Comparison of ENCODE assay signal across 10 cellular contexts in the genomic region with DNA sequence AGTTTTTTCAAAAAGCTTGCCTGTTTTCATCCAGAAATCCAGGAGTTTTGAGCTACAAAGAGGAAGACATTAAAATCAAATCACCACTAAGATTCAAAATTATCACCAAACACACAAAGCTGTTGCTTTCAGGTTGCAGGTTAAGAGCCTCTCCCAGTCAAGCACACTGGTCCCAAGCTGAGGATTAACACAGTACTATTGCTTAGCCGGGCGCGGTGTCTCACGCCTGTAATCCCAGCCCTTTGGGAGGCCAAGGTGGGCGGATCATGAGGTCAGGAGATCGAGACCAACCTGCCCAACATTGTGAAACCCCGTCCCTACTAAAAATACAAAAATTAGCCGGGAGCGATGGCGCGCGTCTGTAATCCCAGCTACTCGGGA.
A peak's percentile ranks its signal among the peaks of the same experiment; 100 is the strongest.
DNase-seq lines count a peak whose midpoint lies in the region; ATAC-seq, FAIRE-seq and TF ChIP-seq lines count a peak whose summit lies in the region.
"Had no signal": no experiment of that assay in that cellular context is flagged by ENCODE, and none has a peak within 500 bp of the region (broad histone marks: within the 10 kb centered on the region; RNA-seq: fewer than 3 reads in every experiment).

No MANE protein-coding gene starts in this region.

- peak overlapping the region; percentile 88 for H3K4me3 ChIP-seq in astrocyte (ENCODE audit: insufficient read depth, low read depth, low read length)

- H3K9me3 Mint-ChIP-seq in astrocyte (ENCODE audit: unreplicated experiment): no peaks in the 10 kb centered on the region
- peaks cover 4% of the 10 kb centered on the region for H3K9me3 Mint-ChIP-seq in activated CD4-positive, alpha-beta T cell treated with anti-CD3 and anti-CD28 coated beads, Interleukin-2, amount 10 ng/mL, durations not matched to agents 24 days and 14 days
- H3K9me3 Mint-ChIP-seq: H9 had no signal

- no peak for FAIRE-seq in astrocyte (lab: Jason Lieb, UNC)

- no peak for DNase-seq in astrocyte (ENCODE audit: low read depth)
- DNase-seq in sciatic nerve (ENCODE audit: low spot score): no peak
- DNase-seq in EL: no peak
- DNase-seq in activated CD4-positive, alpha-beta T cell treated with anti-CD3 and anti-CD28 coated beads, Interleukin-2, amount 10 ng/mL, durations not matched to agents 24 days and 14 days: no peak
- no peak for DNase-seq in dedifferentiated amniotic fluid mesenchymal stem cell (ENCODE audit: extremely low spot score)
- DNase-seq in inferior parietal cortex (ENCODE audit: extremely low spot score): no peak
- DNase-seq: effector memory CD4-positive, alpha-beta T cell had no signal

- H2AFZ ChIP-seq in astrocyte (ENCODE audit: low read depth, low read length): peak overlapping the region; percentile 7

- H3K27me3 Mint-ChIP-seq in astrocyte (ENCODE audit: low read depth, unreplicated experiment): no peaks in the 10 kb centered on the region
- H3K27me3 Mint-ChIP-seq in activated CD4-positive, alpha-beta T cell treated with anti-CD3 and anti-CD28 coated beads, Interleukin-2, amount 10 ng/mL, durations not matched to agents 24 days and 14 days: peaks cover 15% of the 10 kb centered on the region

- no peak overlapping the region for H3K27ac ChIP-seq in astrocyte (ENCODE audit: low read depth, low read length)

- no peaks in the 10 kb centered on the region for H3K27me3 ChIP-seq in astrocyte (ENCODE audit: insufficient read depth, low read length)

- H3K4me3 Mint-ChIP-seq in astrocyte (ENCODE audit: unreplicated experiment): peak overlapping the region; percentile 96
- no peak overlapping the region for H3K4me3 Mint-ChIP-seq in activated CD4-positive, alpha-beta T cell treated with anti-CD3 and anti-CD28 coated beads, Interleukin-2, amount 10 ng/mL, durations not matched to agents 24 days and 14 days

- no peak for TF ChIP-seq CTCF in astrocyte (IDR thresholded peaks at IDR 0.05; ENCODE audit: insufficient read depth, low read depth, low read length)

- peaks cover 19% of the 10 kb centered on the region for H3K4me1 Mint-ChIP-seq in astrocyte (ENCODE audit: low read depth, unreplicated experiment)
- H3K4me1 Mint-ChIP-seq in activated CD4-positive, alpha-beta T cell treated with anti-CD3 and anti-CD28 coated beads, Interleukin-2, amount 10 ng/mL, durations not matched to agents 24 days and 14 days: peaks cover 8% of the 10 kb centered on the region

- peaks cover 3% of the 10 kb centered on the region for H3K79me2 ChIP-seq in astrocyte (ENCODE audit: insufficient read depth, low read length)

- H3K36me3 Mint-ChIP-seq in astrocyte (ENCODE audit: low read depth, unreplicated experiment): no peaks in the 10 kb centered on the region
- H3K36me3 Mint-ChIP-seq in activated CD4-positive, alpha-beta T cell treated with anti-CD3 and anti-CD28 coated beads, Interleukin-2, amount 10 ng/mL, durations not matched to agents 24 days and 14 days (ENCODE audit: low read depth): no peaks in the 10 kb centered on the region

- no peaks in the 10 kb centered on the region for H3K9me3 ChIP-seq in astrocyte (ENCODE audit: insufficient read depth, low read depth, low read length)

- peaks cover 20% of the 10 kb centered on the region for H3K4me1 ChIP-seq in astrocyte (ENCODE audit: insufficient read depth, low read length)

- H3K36me3 ChIP-seq in astrocyte (ENCODE audit: insufficient read depth, low read length): no peaks in the 10 kb centered on the region

- H3K27ac Mint-ChIP-seq in astrocyte (ENCODE audit: unreplicated experiment): peak overlapping the region; percentile 92
- H3K27ac Mint-ChIP-seq in activated CD4-positive, alpha-beta T cell treated with anti-CD3 and anti-CD28 coated beads, Interleukin-2, amount 10 ng/mL, durations not matched to agents 24 days and 14 days: no peak overlapping the region

- ATAC-seq in GM19438 (IDR thresholded peaks at IDR 0.05; ENCODE audit: low read depth, unreplicated experiment) (peak; percentile 27), HG02981 (IDR thresholded peaks at IDR 0.05; ENCODE audit: unreplicated experiment) (peak; percentile 8), sciatic nerve (peak; percentile 16)

- no peak overlapping the region for H3K9ac ChIP-seq in astrocyte (ENCODE audit: low read length)

- no peaks in the 10 kb centered on the region for H4K20me1 ChIP-seq in astrocyte (ENCODE audit: insufficient read depth, low read length)

- intact Hi-C loops in sciatic nerve (cut with DNase I): loop anchor here (10.0 kb wide), 1 partner anchor 170 kb away; no protein-coding TSS in a partner anchor
- intact Hi-C loops in activated CD4-positive, alpha-beta T cell treated with anti-CD3 and anti-CD28 coated beads, Interleukin-2, amount 10 ng/mL, durations not matched to agents 24 days and 14 days (cut with micrococcal nuclease): no loop called here

- H3K4me2 ChIP-seq in astrocyte (ENCODE audit: low read length): peak overlapping the region; percentile 94
